In the genomic region with DNA sequence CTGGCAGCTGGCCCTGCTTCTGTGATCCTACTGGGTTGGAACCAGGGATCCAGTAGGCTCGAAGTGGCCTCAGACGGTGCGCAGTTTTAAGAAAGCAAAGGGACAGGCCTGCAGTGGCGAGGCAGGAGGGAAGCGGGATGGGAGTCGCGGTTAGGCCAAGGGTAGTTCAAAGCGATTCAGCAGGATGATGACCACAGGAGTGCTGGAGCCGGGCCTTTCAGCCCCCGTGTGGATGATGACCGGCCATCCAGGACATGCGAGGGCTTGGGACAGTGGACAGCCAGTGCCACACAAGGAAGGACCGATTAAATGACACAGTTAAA, we compare ENCODE assay signal across 8 cellular contexts. TPM values are rescaled to one million over a fixed set of nuclear protein-coding genes. Genes with fewer than 3 reads are reported as not detected.
DNase-seq lines count a peak whose midpoint lies in the region; ATAC-seq lines count a peak whose summit lies in the region.

No MANE protein-coding gene starts in this region.

- H3K27ac ChIP-seq in epithelial cell of prostate (peak overlapping the region; percentile 37), mucosa of rectum (ENCODE audit: low read depth in 2 of 2, low read length in 2 of 2) (peak overlapping the region; percentile 92 to 96)

- DNase-seq in NCI-H1417 (lab: John Stamatoyannopoulos, UW) (peak; percentile 38 to 90 (median 90)), NCI-H1417 treated with DMSO at 0.1 percent for 48 hours (lab: John Stamatoyannopoulos, UW) (no peak), SK-N-DZ (ENCODE audit: low spot score) (peak; percentile 56), epithelial cell of prostate (ENCODE audit: low read depth, low spot score) (no peak), NCI-H524 treated with DMSO at 0.1 percent for 48 hours (lab: John Stamatoyannopoulos, UW) (no peak)

- no peaks in the 10 kb centered on the region for H3K36me3 ChIP-seq in mucosa of rectum (ENCODE audit: control insufficient read depth in 2 of 2, insufficient read depth in 2 of 2, low read length in 2 of 2)

- H3K9me3 ChIP-seq in mucosa of rectum (ENCODE audit: control insufficient read depth in 2 of 2, low read length in 2 of 2): no peaks in the 10 kb centered on the region

- H3K9ac ChIP-seq in mucosa of rectum (ENCODE audit: low read depth in 1 of 2, low read length in 2 of 2): peak overlapping the region; percentile 98

- H3K27me3 ChIP-seq in mucosa of rectum (ENCODE audit: control insufficient read depth in 2 of 2, insufficient read depth in 2 of 2, low read length in 2 of 2): no peaks in the 10 kb centered on the region

- peaks cover 14 to 26% of the 10 kb centered on the region in 2 donors for H3K4me1 ChIP-seq in mucosa of rectum (ENCODE audit: control insufficient read depth in 2 of 2, insufficient read depth in 2 of 2, low read length in 2 of 2)

- peak overlapping the region; percentile 90 to 91 for H3K4me3 ChIP-seq in mucosa of rectum (ENCODE audit: low read length in 2 of 2)

- ATAC-seq in HG03439 (IDR thresholded peaks at IDR 0.05; ENCODE audit: unreplicated experiment) (peak; percentile 8), HG02870 (IDR thresholded peaks at IDR 0.05; ENCODE audit: unreplicated experiment) (no peak)

RNA-seq across cellular contexts. Expression of a gene that starts 0.9 kb away (rescaled TPM):
- polyA plus RNA-seq in SK-N-DZ (2014; cell fraction: cytosol; rRNA removed): 182 and 190 TPM in 2 replicates
- 149 and 158 TPM in 2 replicates for polyA plus RNA-seq in SK-N-DZ (2014; cell fraction: nucleus; rRNA removed)

Comparison
In these comparisons a context has a peak if more than half of its experiments do, and no peak if none do; other contexts are left out.
1. DNase-seq: peak in NCI-H1417 (3 of 3) and SK-N-DZ (single experiment); none in NCI-H1417 treated with DMSO at 0.1 percent for 48 hours (single experiment), epithelial cell of prostate (single experiment) and NCI-H524 treated with DMSO at 0.1 percent for 48 hours (single experiment).